18 cellular contexts compared by ENCODE assay signal in the genomic region with DNA sequence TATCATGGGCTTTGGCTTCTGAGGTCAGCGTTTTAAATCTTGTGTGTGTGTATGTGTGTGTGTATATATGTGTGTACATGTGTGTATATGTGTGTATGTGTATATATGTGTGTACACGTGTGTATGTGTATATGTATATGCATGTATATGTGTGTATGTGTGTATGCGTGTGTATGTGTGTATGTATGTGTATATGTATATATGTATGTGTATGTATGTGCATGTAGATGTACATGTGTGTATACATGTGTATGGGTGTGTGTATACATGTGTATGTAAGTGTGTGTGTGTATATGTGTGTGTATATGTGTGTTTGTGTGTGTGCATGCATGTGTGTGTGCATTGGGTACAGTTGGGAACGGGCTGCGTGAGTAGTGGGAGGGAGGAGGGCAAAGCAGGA.
A peak's percentile ranks its signal among the peaks of the same experiment; 100 is the strongest.
DNase-seq lines count a peak whose midpoint lies in the region; ATAC-seq, FAIRE-seq and TF ChIP-seq lines count a peak whose summit lies in the region.
"Had no signal": no experiment of that assay in that cellular context is flagged by ENCODE, and none has a peak within 500 bp of the region (broad histone marks: within the 10 kb centered on the region; RNA-seq: fewer than 3 reads in every experiment).

No MANE protein-coding gene starts in this region.

- DNase-seq in HepG2 (ENCODE audit: low spot score) = no peak
- DNase-seq in right lobe of liver = no peak
- DNase-seq in activated T-helper 1 cell treated with anti-CD3 and anti-CD28 coated beads, Interleukin-12 subunit alpha, Interleukin-12 subunit beta, Interleukin-2, Interleukin-4 antibody, amounts not matched to agents 30 ng/mL and 10 ng/mL and 1 ng/mL, durations not matched to agents 14 hours and 24 hours and 36 hours (ENCODE audit: low spot score) = no peak
- DNase-seq in glutamatergic neuron = no peak
- no peak for DNase-seq in stimulated activated effector memory CD8-positive, alpha-beta T cell treated with anti-CD3 and anti-CD28 coated beads, Interleukin-12 subunit alpha, Interleukin-12 subunit beta, amount 100 ng/mL, for 72 hours (ENCODE audit: low spot score in 2 of 2)
- DNase-seq in GM20000 (ENCODE audit: low spot score) = no peak
- no peak for DNase-seq in breast epithelium (ENCODE audit: low spot score in 2 of 2)
- DNase-seq: DND-41, NCI-H1105, NCI-H2081, NCI-H446 treated with DMSO at 0.1 percent for 48 hours, NCI-H69, SJCRH30 had no signal

- peaks cover 2 to 33% of the 10 kb centered on the region in 2 experiments; a peak in 3 of 5 replicates for H3K27me3 ChIP-seq in HepG2 (ENCODE audit: control insufficient read depth in 1 of 2, insufficient read depth in 2 of 2, low read length in 2 of 2)
- H3K27me3 ChIP-seq in right lobe of liver = no peaks in the 10 kb centered on the region
- H3K27me3 ChIP-seq in breast epithelium = no peaks in the 10 kb centered on the region
- H3K27me3 ChIP-seq: SJCRH30 had no signal

- no peaks in the 10 kb centered on the region for H4K20me1 ChIP-seq in HepG2 (ENCODE audit: insufficient read depth, low read length)

- TF ChIP-seq CTCF in HepG2 (CRISPR knock-in tag; IDR thresholded peaks at IDR 0.05) (no peak), right lobe of liver (IDR thresholded peaks at IDR 0.05) (no peak), glutamatergic neuron (IDR thresholded peaks at IDR 0.05; ENCODE audit: partially characterized antibody, unreplicated experiment) (no peak), GM20000 (IDR thresholded peaks at IDR 0.05; ENCODE audit: extremely low read depth, missing control alignments) (no peak), breast epithelium (IDR thresholded peaks at IDR 0.05) (no peak)

- H3K9ac ChIP-seq in HepG2 (ENCODE audit: insufficient read depth, low read depth, low read length) = no peak overlapping the region

- H3K4me3 Mint-ChIP-seq in activated T-helper 1 cell treated with anti-CD3 and anti-CD28 coated beads, Interleukin-12 subunit alpha, Interleukin-12 subunit beta, Interleukin-2, Interleukin-4 antibody, amounts not matched to agents 30 ng/mL and 10 ng/mL and 1 ng/mL, durations not matched to agents 14 hours and 24 hours and 36 hours = no peak overlapping the region
- no peak overlapping the region for H3K4me3 Mint-ChIP-seq in glutamatergic neuron (ENCODE audit: unreplicated experiment)
- peak overlapping the region; percentile 37 for H3K4me3 Mint-ChIP-seq in stimulated activated effector memory CD8-positive, alpha-beta T cell treated with anti-CD3 and anti-CD28 coated beads, Interleukin-12 subunit alpha, Interleukin-12 subunit beta, amount 100 ng/mL, for 72 hours

- peaks cover 33% of the 10 kb centered on the region for H3K4me1 Mint-ChIP-seq in activated T-helper 1 cell treated with anti-CD3 and anti-CD28 coated beads, Interleukin-12 subunit alpha, Interleukin-12 subunit beta, Interleukin-2, Interleukin-4 antibody, amounts not matched to agents 30 ng/mL and 10 ng/mL and 1 ng/mL, durations not matched to agents 14 hours and 24 hours and 36 hours (ENCODE audit: low read depth)
- H3K4me1 Mint-ChIP-seq in glutamatergic neuron (ENCODE audit: low read depth, unreplicated experiment) = peaks cover 20% of the 10 kb centered on the region
- peaks cover 38% of the 10 kb centered on the region for H3K4me1 Mint-ChIP-seq in stimulated activated effector memory CD8-positive, alpha-beta T cell treated with anti-CD3 and anti-CD28 coated beads, Interleukin-12 subunit alpha, Interleukin-12 subunit beta, amount 100 ng/mL, for 72 hours

- peak overlapping the region; percentile 9 for H3K27ac Mint-ChIP-seq in activated T-helper 1 cell treated with anti-CD3 and anti-CD28 coated beads, Interleukin-12 subunit alpha, Interleukin-12 subunit beta, Interleukin-2, Interleukin-4 antibody, amounts not matched to agents 30 ng/mL and 10 ng/mL and 1 ng/mL, durations not matched to agents 14 hours and 24 hours and 36 hours
- peak overlapping the region; percentile 25 for H3K27ac Mint-ChIP-seq in glutamatergic neuron (ENCODE audit: unreplicated experiment)
- H3K27ac Mint-ChIP-seq in stimulated activated effector memory CD8-positive, alpha-beta T cell treated with anti-CD3 and anti-CD28 coated beads, Interleukin-12 subunit alpha, Interleukin-12 subunit beta, amount 100 ng/mL, for 72 hours = peak overlapping the region; percentile 71

- whole genome bisulfite sequencing in HepG2 (ENCODE audit: low lambda C conversion rate) = 61% methylated on average over 5 of the region's 5 CpGs
- WGBS in right lobe of liver (ENCODE audit: insufficient coverage, low coverage, low lambda C conversion rate, missing lambda C conversion rate) = 38% methylated on average over 3 of the region's 5 CpGs

- no peak overlapping the region for H2AFZ ChIP-seq in HepG2 (ENCODE audit: low read length)

- no peak for ATAC-seq in HepG2
- ATAC-seq in right lobe of liver = no peak
- ATAC-seq in stimulated activated effector memory CD8-positive, alpha-beta T cell treated with anti-CD3 and anti-CD28 coated beads, Interleukin-12 subunit alpha, Interleukin-12 subunit beta, amount 100 ng/mL, for 72 hours = no peak
- no peak for ATAC-seq in HG03460 (IDR thresholded peaks at IDR 0.05; ENCODE audit: unreplicated experiment)
- ATAC-seq: Panc1 had no signal

- no peaks in the 10 kb centered on the region for H3K36me3 ChIP-seq in HepG2 (replicated peaks in 1 of 2; ENCODE audit: control insufficient read depth in 1 of 2, insufficient read depth in 2 of 2, low read length in 2 of 2)
- H3K36me3 ChIP-seq in right lobe of liver = no peaks in the 10 kb centered on the region
- H3K36me3 ChIP-seq in breast epithelium = no peaks in the 10 kb centered on the region
- H3K36me3 ChIP-seq: HAP-1, SJCRH30 had no signal

- H3K9me3 ChIP-seq in HepG2 (ENCODE audit: low read length) (no peaks in the 10 kb centered on the region), right lobe of liver (no peaks in the 10 kb centered on the region), breast epithelium (no peaks in the 10 kb centered on the region)
- H3K9me3 ChIP-seq: HAP-1, SJCRH30 had no signal

- CTCF ChIA-PET in HepG2 (lab: Yijun Ruan, JAX; ENCODE audit: low intra/inter-chr PET ratio, low total read pairs) = no interaction called here

- TF ChIP-seq POLR2A in HepG2 (IDR thresholded peaks at IDR 0.05; ENCODE audit: insufficient read depth in 1 of 2, low read depth in 2 of 2, low read length in 2 of 2) = no peak
- TF ChIP-seq POLR2A in right lobe of liver (IDR thresholded peaks at IDR 0.05) = no peak
- no peak for TF ChIP-seq POLR2A in breast epithelium (IDR thresholded peaks at IDR 0.05)

- H3K36me3 Mint-ChIP-seq in activated T-helper 1 cell treated with anti-CD3 and anti-CD28 coated beads, Interleukin-12 subunit alpha, Interleukin-12 subunit beta, Interleukin-2, Interleukin-4 antibody, amounts not matched to agents 30 ng/mL and 10 ng/mL and 1 ng/mL, durations not matched to agents 14 hours and 24 hours and 36 hours (ENCODE audit: low read depth) = no peaks in the 10 kb centered on the region
- no peaks in the 10 kb centered on the region for H3K36me3 Mint-ChIP-seq in glutamatergic neuron (ENCODE audit: unreplicated experiment)
- no peaks in the 10 kb centered on the region for H3K36me3 Mint-ChIP-seq in stimulated activated effector memory CD8-positive, alpha-beta T cell treated with anti-CD3 and anti-CD28 coated beads, Interleukin-12 subunit alpha, Interleukin-12 subunit beta, amount 100 ng/mL, for 72 hours

- no peaks in the 10 kb centered on the region for H3K9me3 Mint-ChIP-seq in activated T-helper 1 cell treated with anti-CD3 and anti-CD28 coated beads, Interleukin-12 subunit alpha, Interleukin-12 subunit beta, Interleukin-2, Interleukin-4 antibody, amounts not matched to agents 30 ng/mL and 10 ng/mL and 1 ng/mL, durations not matched to agents 14 hours and 24 hours and 36 hours
- peaks cover 6% of the 10 kb centered on the region for H3K9me3 Mint-ChIP-seq in glutamatergic neuron (ENCODE audit: unreplicated experiment)
- no peaks in the 10 kb centered on the region for H3K9me3 Mint-ChIP-seq in stimulated activated effector memory CD8-positive, alpha-beta T cell treated with anti-CD3 and anti-CD28 coated beads, Interleukin-12 subunit alpha, Interleukin-12 subunit beta, amount 100 ng/mL, for 72 hours

- in situ Hi-C loops in HepG2 (cut with HindIII; ENCODE audit: extremely low pct_ligation_motif_present, low pct_unique_long_range_greater_than_20kb) = loop anchor here (10.0 kb wide), 1 partner anchor 174 kb away; a partner anchor contains a TSS

- TF ChIP-seq EP300 in HepG2 (IDR thresholded peaks at IDR 0.05; ENCODE audit: low read depth in 2 of 2, low read length in 2 of 2) = no peak
- no peak for TF ChIP-seq EP300 in HepG2 (CRISPR knock-in tag; IDR thresholded peaks at IDR 0.05; ENCODE audit: borderline replicate concordance)

- no peak overlapping the region for H3K4me3 ChIP-seq in HepG2 (replicated peaks in 1 of 3; ENCODE audit: insufficient read depth in 1 of 3, low read depth in 2 of 3, low read length in 3 of 3)
- no peak overlapping the region for H3K4me3 ChIP-seq in right lobe of liver
- H3K4me3 ChIP-seq in breast epithelium = no peak overlapping the region
- H3K4me3 ChIP-seq: HAP-1, SJCRH30 had no signal

- no peak for TF ChIP-seq RAD21 in HepG2 (CRISPR knock-in tag; IDR thresholded peaks at IDR 0.05)

- no peak overlapping the region for H3K4me2 ChIP-seq in HepG2 (ENCODE audit: low read depth, low read length)

- intact Hi-C loops in HepG2 (cut with micrococcal nuclease; ENCODE audit: unreplicated experiment) = no loop called here
- intact Hi-C loops in right lobe of liver (cut with DNase I) = loop anchor here (5.0 to 10.0 kb wide), 2 partner anchors 164 to 166 kb away; no protein-coding TSS in a partner anchor
- intact Hi-C loops in activated T-helper 1 cell treated with anti-CD3 and anti-CD28 coated beads, Interleukin-12 subunit alpha, Interleukin-12 subunit beta, Interleukin-2, Interleukin-4 antibody, amounts not matched to agents 30 ng/mL and 10 ng/mL and 1 ng/mL, durations not matched to agents 14 hours and 24 hours and 36 hours (cut with micrococcal nuclease) = no loop called here
- intact Hi-C loops in breast epithelium (cut with DNase I; ENCODE audit: low total_unique reads) = no loop called here

- no TSS peak for BruUV-seq in HepG2 (replicated peaks; lab: Mats Ljungman, UMichigan)

- H3K27me3 Mint-ChIP-seq in activated T-helper 1 cell treated with anti-CD3 and anti-CD28 coated beads, Interleukin-12 subunit alpha, Interleukin-12 subunit beta, Interleukin-2, Interleukin-4 antibody, amounts not matched to agents 30 ng/mL and 10 ng/mL and 1 ng/mL, durations not matched to agents 14 hours and 24 hours and 36 hours (ENCODE audit: insufficient read depth) = peaks cover 3% of the 10 kb centered on the region
- peaks cover 5% of the 10 kb centered on the region for H3K27me3 Mint-ChIP-seq in glutamatergic neuron (ENCODE audit: unreplicated experiment)

- H3K27ac ChIP-seq in HepG2 (ENCODE audit: extremely low read length, insufficient read depth, low read length) (no peak overlapping the region), right lobe of liver (no peak overlapping the region), breast epithelium (no peak overlapping the region)
- H3K27ac ChIP-seq: SJCRH30 had no signal

- H3K4me1 ChIP-seq in HepG2 (ENCODE audit: insufficient read depth, low read length) = peaks cover 26% of the 10 kb centered on the region
- H3K4me1 ChIP-seq in right lobe of liver = peaks cover 0 to 4% (median 2%) of the 10 kb centered on the region in 4 donors
- H3K4me1 ChIP-seq in breast epithelium = no peaks in the 10 kb centered on the region

- no peaks in the 10 kb centered on the region for H3K79me2 ChIP-seq in HepG2 (ENCODE audit: insufficient read depth, low read length)

- POLR2A ChIA-PET in HepG2 (lab: Yijun Ruan, JAX) = no interaction called here

- FAIRE-seq in HepG2 (lab: Jason Lieb, UNC) = no peak
- FAIRE-seq: A204.1, G401.6 had no signal

Comparison
In these comparisons a context has a peak if more than half of its experiments do, and no peak if none do; other contexts are left out.
1. intact Hi-C loops: an anchor here in right lobe of liver (5.0 to 10.0 kb wide); none called in HepG2, activated T-helper 1 cell treated with anti-CD3 and anti-CD28 coated beads, Interleukin-12 subunit alpha, Interleukin-12 subunit beta, Interleukin-2, Interleukin-4 antibody, amounts not matched to agents 30 ng/mL and 10 ng/mL and 1 ng/mL, durations not matched to agents 14 hours and 24 hours and 36 hours and breast epithelium.
2. H3K27ac Mint-ChIP-seq: peak in every context shown above with its lines; median percentile 71 in stimulated activated effector memory CD8-positive, alpha-beta T cell treated with anti-CD3 and anti-CD28 coated beads, Interleukin-12 subunit alpha, Interleukin-12 subunit beta, amount 100 ng/mL, for 72 hours; 25 in glutamatergic neuron; 9 in activated T-helper 1 cell treated with anti-CD3 and anti-CD28 coated beads, Interleukin-12 subunit alpha, Interleukin-12 subunit beta, Interleukin-2, Interleukin-4 antibody, amounts not matched to agents 30 ng/mL and 10 ng/mL and 1 ng/mL, durations not matched to agents 14 hours and 24 hours and 36 hours.